ENCODE assay signal across 22 cellular contexts in the genomic region with DNA sequence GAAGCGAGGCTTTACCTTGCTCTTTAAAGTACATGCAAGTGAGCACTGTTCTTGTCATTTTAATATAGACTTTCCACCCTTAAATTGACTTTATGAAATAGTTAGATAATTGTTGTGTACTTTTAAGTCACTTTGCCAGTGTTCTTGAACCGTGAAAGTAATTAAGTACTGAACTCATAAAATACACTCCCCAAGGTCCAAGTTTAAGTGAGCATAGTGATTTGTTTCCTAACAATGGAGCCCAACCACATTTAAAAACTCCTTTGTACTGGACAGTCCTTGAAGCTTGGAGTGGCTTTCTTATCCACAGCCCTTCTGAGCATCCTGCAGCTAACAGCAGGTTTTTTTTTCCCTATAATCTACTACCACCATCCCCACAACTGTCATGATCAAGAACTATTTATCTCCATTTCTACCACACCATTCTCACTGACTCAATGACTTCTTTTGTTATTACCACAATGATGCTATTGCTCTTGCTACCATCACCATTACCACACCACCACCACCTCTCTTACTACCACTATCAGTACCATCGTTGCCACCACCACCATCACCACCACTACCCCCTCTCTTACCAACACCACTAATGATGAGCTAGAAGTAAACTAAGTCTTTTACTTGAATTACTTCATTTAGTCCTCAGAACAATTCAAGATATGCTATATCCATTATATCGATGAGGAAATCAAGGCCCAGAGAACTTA.
DNase-seq lines count a peak whose midpoint lies in the region; ATAC-seq and TF ChIP-seq lines count a peak whose summit lies in the region.
"Had no signal": no experiment of that assay in that cellular context is flagged by ENCODE, and none has a peak within 500 bp of the region (broad histone marks: within the 10 kb centered on the region; RNA-seq: fewer than 3 reads in every experiment).

No MANE protein-coding gene starts in this region.

- no peaks in the 10 kb centered on the region for H3K79me2 ChIP-seq in Karpas-422 (ENCODE audit: low read length)

- no peak overlapping the region for H3K4me3 ChIP-seq in A673 (ENCODE audit: low read depth, low read length, poor library complexity, severe bottlenecking)
- H3K4me3 ChIP-seq in HAP-1 = no peak overlapping the region
- no peak overlapping the region for H3K4me3 ChIP-seq in fibroblast of pulmonary artery (replicated peaks; ENCODE audit: low read depth, low read length)
- H3K4me3 ChIP-seq in Karpas-422 (ENCODE audit: low read length) = no peak overlapping the region
- no peak overlapping the region for H3K4me3 ChIP-seq in SJCRH30
- H3K4me3 ChIP-seq: coronary artery, left ventricle myocardium inferior, MG63, Peyer's patch, SJSA1, upper lobe of right lung had no signal

- ATAC-seq in HG02938 (IDR thresholded peaks at IDR 0.05; ENCODE audit: unreplicated experiment) (no peak), HG02884 (IDR thresholded peaks at IDR 0.05; ENCODE audit: unreplicated experiment) (no peak)
- ATAC-seq: natural killer cell treated with Interleukin-12 subunit alpha and Interleukin-12 subunit beta and Interleukin-15 and Interleukin-18, amount 100 ng/mL, for 72 hours; right cardiac atrium; upper lobe of right lung had no signal

- DNase-seq in A673 (ENCODE audit: low spot score) (peak; percentile 37), HAP-1 (ENCODE audit: low spot score in 2 of 2) (peak; percentile 32 to 90), NCI-H748 treated with DMSO at 0.1 percent for 48 hours (lab: John Stamatoyannopoulos, UW) (peak; percentile 17), fibroblast of pulmonary artery (ENCODE audit: low read depth) (peak; percentile 11), Karpas-422 (no peak), SJCRH30 (no peak)
- DNase-seq: activated CD4-positive, alpha-beta T cell treated with anti-CD3 and anti-CD28 coated beads, Interleukin-2, amount 10 ng/mL, durations not matched to agents 24 days and 14 days; Calu3; immature natural killer cell; left ventricle myocardium inferior; MG63; NCI-H1436; Peyer's patch; right cardiac atrium; stimulated activated CD4-positive, alpha-beta T cell treated with anti-CD3 and anti-CD28 coated beads, Interleukin-12 subunit alpha, Interleukin-12 subunit beta, amount 100 ng/mL, for 4 hours; upper lobe of right lung had no signal

- H3K9me2 ChIP-seq in Karpas-422 (replicated peaks; ENCODE audit: insufficient read depth, low read length) = no peaks in the 10 kb centered on the region

- H4K20me1 ChIP-seq in Karpas-422 (ENCODE audit: insufficient read depth, low read depth, low read length) = no peaks in the 10 kb centered on the region

- no peak overlapping the region for H2AFZ ChIP-seq in Karpas-422 (ENCODE audit: low read length)

- no peak overlapping the region for H3K4me2 ChIP-seq in Karpas-422 (ENCODE audit: low read depth, low read length, poor library complexity, severe bottlenecking)

- H3K27me3 ChIP-seq in A673 (replicated peaks; ENCODE audit: insufficient read depth, low read depth, low read length, poor library complexity) (no peaks in the 10 kb centered on the region), HAP-1 (ENCODE audit: low read depth) (no peaks in the 10 kb centered on the region), Karpas-422 (ENCODE audit: low read length) (no peaks in the 10 kb centered on the region), SJCRH30 (no peaks in the 10 kb centered on the region)
- H3K27me3 ChIP-seq: MG63, Peyer's patch, SJSA1, upper lobe of right lung had no signal

- no peaks in the 10 kb centered on the region for H3K36me3 ChIP-seq in A673 (ENCODE audit: insufficient read depth, low read length, poor library complexity, severe bottlenecking)
- no peaks in the 10 kb centered on the region for H3K36me3 ChIP-seq in HAP-1 (replicated peaks)
- no peaks in the 10 kb centered on the region for H3K36me3 ChIP-seq in Karpas-422 (ENCODE audit: insufficient read depth, low read length)
- no peaks in the 10 kb centered on the region; the same call in 1 of the 2 replicates for H3K36me3 ChIP-seq in SJCRH30
- H3K36me3 ChIP-seq: left ventricle myocardium inferior, MG63, Peyer's patch, SJSA1, upper lobe of right lung had no signal

- intact Hi-C loops in A673 (cut with micrococcal nuclease; ENCODE audit: unreplicated experiment) = no loop called here

- no peak for TF ChIP-seq CTCF in A673 (conservative IDR thresholded peaks at IDR 0.05; ENCODE audit: low read depth, low read length)
- no peak for TF ChIP-seq CTCF in fibroblast of pulmonary artery (IDR thresholded peaks at IDR 0.05; ENCODE audit: low read length, missing control alignments)

- POLR2A ChIA-PET in A673 (lab: Charles Lee; ENCODE audit: low non-redundant PET) = no interaction called here

- H3K27ac ChIP-seq in A673 (ENCODE audit: low read depth, low read length, poor library complexity, severe bottlenecking) (no peak overlapping the region), Karpas-422 (ENCODE audit: low read length) (no peak overlapping the region), SJCRH30 (no peak overlapping the region)
- H3K27ac ChIP-seq: C4-2B, coronary artery, left ventricle myocardium inferior, Peyer's patch, SJSA1, upper lobe of right lung had no signal

- H3K4me1 ChIP-seq in A673 (ENCODE audit: insufficient read depth, low read length, poor library complexity, severe bottlenecking) (peaks cover 9% of the 10 kb centered on the region), HAP-1 (peaks cover 9% of the 10 kb centered on the region), Karpas-422 (ENCODE audit: low read length) (peaks cover 15% of the 10 kb centered on the region), SJCRH30 (no peaks in the 10 kb centered on the region)
- H3K4me1 ChIP-seq: left ventricle myocardium inferior, Peyer's patch, SJSA1, upper lobe of right lung had no signal

- H3K9ac ChIP-seq in Karpas-422 (ENCODE audit: low read length) = no peak overlapping the region

- BruUV-seq in A673 (replicated peaks; lab: Mats Ljungman, UMichigan) = no TSS peak

- in situ Hi-C loops in HAP-1 (cut with MboI; ENCODE audit: low sequenced_read_pairs) = no loop called here

- CTCF ChIA-PET in A673 (lab: Charles Lee) = no interaction called here

- H3K9me3 ChIP-seq in A673 (ENCODE audit: low read depth, low read length, poor library complexity, severe bottlenecking) = no peaks in the 10 kb centered on the region
- no peaks in the 10 kb centered on the region for H3K9me3 ChIP-seq in HAP-1
- H3K9me3 ChIP-seq in Karpas-422 (ENCODE audit: low read length) = no peaks in the 10 kb centered on the region
- H3K9me3 ChIP-seq in SJCRH30 (replicated peaks) = no peaks in the 10 kb centered on the region
- H3K9me3 ChIP-seq: left ventricle myocardium inferior, MG63, Peyer's patch, SJSA1, upper lobe of right lung had no signal

Comparison
In these comparisons a context has a peak if more than half of its experiments do, and no peak if none do; other contexts are left out.
1. DNase-seq: peak in A673 (single experiment), HAP-1 (2 of 2), NCI-H748 treated with DMSO at 0.1 percent for 48 hours (single experiment) and fibroblast of pulmonary artery (single experiment); none in Karpas-422 (single experiment) and SJCRH30 (0 of 2).